Comparison of ENCODE assay signal across 1 cellular context in genomic region chr20:46592580-46593362, GRCh38.
TF ChIP-seq lines count a peak whose summit lies in the region.

No MANE protein-coding gene starts in this region.

TF ChIP-seq in H1, 55 proteins besides CTCF, POLR2A, EP300 and RAD21 (continued from another document):
- no peak for TF ChIP-seq ASH2L (IDR thresholded peaks at IDR 0.05; ENCODE audit: low read length)
- no peak for TF ChIP-seq CHD1 (IDR thresholded peaks at IDR 0.05; ENCODE audit: low read depth, low read length)
- TF ChIP-seq RBBP5 (IDR thresholded peaks at IDR 0.05; ENCODE audit: borderline replicate concordance, low read depth, low read length): no peak
- TF ChIP-seq EGR1 (IDR thresholded peaks at IDR 0.05; ENCODE audit: borderline replicate concordance, low read depth, low read length): no peak
- no peak for TF ChIP-seq USF2 (IDR thresholded peaks at IDR 0.05; ENCODE audit: low read length)
- no peak for TF ChIP-seq E2F6 (IDR thresholded peaks at IDR 0.05)
- no peak for TF ChIP-seq BCL11A (IDR thresholded peaks at IDR 0.05; ENCODE audit: low read depth in 2 of 2, low read length in 2 of 2)
- TF ChIP-seq KDM4A (IDR thresholded peaks at IDR 0.05; ENCODE audit: low read depth, low read length, severe bottlenecking): no peak
- TF ChIP-seq YY1 (IDR thresholded peaks at IDR 0.05; ENCODE audit: low read depth, low read length): no peak
- no peak for TF ChIP-seq KDM1A (IDR thresholded peaks at IDR 0.05; ENCODE audit: borderline replicate concordance, low read length)
- TF ChIP-seq SP4 (IDR thresholded peaks at IDR 0.05; ENCODE audit: low read length): no peak
